In the genomic region with DNA sequence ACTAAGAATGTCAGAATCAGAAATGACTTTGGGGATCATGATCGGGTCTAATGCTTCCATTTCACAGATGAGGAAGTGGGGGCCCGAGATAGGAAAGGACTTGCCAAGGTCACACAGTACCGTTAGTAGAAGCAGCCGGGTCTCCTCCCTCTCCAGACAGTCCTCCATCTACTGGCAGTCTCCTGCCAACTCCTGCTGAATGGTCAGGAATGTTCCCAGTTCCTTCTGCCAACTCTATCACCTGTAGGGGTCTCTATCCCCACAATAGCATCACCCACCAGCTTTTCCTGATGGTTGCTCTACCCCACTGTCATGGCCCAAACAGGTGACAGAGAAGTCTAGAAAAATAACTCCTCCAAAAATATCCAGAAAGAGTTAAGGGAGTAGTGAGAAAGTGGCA, we compare ENCODE assay signal across 39 cellular contexts. TPM values are rescaled to one million over a fixed set of nuclear protein-coding genes. Genes with fewer than 3 reads are reported as not detected.
"Had no signal": no experiment of that assay in that cellular context is flagged by ENCODE, and none has a peak within 500 bp of the region (broad histone marks: within the 10 kb centered on the region; RNA-seq: fewer than 3 reads in every experiment).

No MANE protein-coding gene starts in this region.

- ATAC-seq: activated CD4-positive, alpha-beta T cell treated with anti-CD3 and anti-CD28 coated beads for 36 hours; activated CD4-positive, CD25-positive, alpha-beta regulatory T cell treated with anti-CD3 and anti-CD28 coated beads, Interleukin-2, amount 50 U/mL, for 24 hours; activated CD8-positive, alpha-beta memory T cell treated with anti-CD3 and anti-CD28 coated beads, Interleukin-2, amount 10 ng/mL, durations not matched to agents 7 days and 5 days; activated CD8-positive, alpha-beta T cell treated with anti-CD3 and anti-CD28 coated beads, Interleukin-2, amount 10 ng/mL, durations not matched to agents 7 days and 5 days; activated naive CD8-positive, alpha-beta T cell treated with anti-CD3 and anti-CD28 coated beads, Interleukin-2, amount 50 U/mL, for 24 hours had no signal

- H3K27me3 Mint-ChIP-seq: activated CD4-positive, alpha-beta T cell treated with anti-CD3 and anti-CD28 coated beads for 36 hours; activated naive CD4-positive, alpha-beta T cell treated with anti-CD3 and anti-CD28 coated beads, Interleukin-2, amount 50 U/mL, for 24 hours; activated naive CD8-positive, alpha-beta T cell treated with anti-CD3 and anti-CD28 coated beads, Interleukin-2, amount 50 U/mL, for 24 hours had no signal

- H3K27ac ChIP-seq: ascending aorta, cardiac muscle cell, VCaP had no signal

- FAIRE-seq: bronchial epithelial cell, TTC549 had no signal

- H3K9me3 Mint-ChIP-seq: activated naive CD4-positive, alpha-beta T cell treated with anti-CD3 and anti-CD28 coated beads, Interleukin-2, amount 50 U/mL, for 24 hours; central memory CD8-positive, alpha-beta T cell had no signal

- H3K36me3 ChIP-seq: ascending aorta, cardiac muscle cell had no signal

- H3K27me3 ChIP-seq: ascending aorta, cardiac muscle cell had no signal

- H3K4me1 ChIP-seq: ascending aorta had no signal

- H3K27ac Mint-ChIP-seq: activated CD4-positive, alpha-beta memory T cell treated with anti-CD3 and anti-CD28 coated beads, Interleukin-2, amount 10 ng/mL, durations not matched to agents 7 days and 5 days; activated CD4-positive, alpha-beta T cell treated with anti-CD3 and anti-CD28 coated beads for 36 hours; activated CD4-positive, alpha-beta T cell treated with anti-CD3 and anti-CD28 coated beads, Interleukin-2, amount 10 ng/mL, durations not matched to agents 7 days and 5 days; activated CD8-positive, alpha-beta memory T cell treated with anti-CD3 and anti-CD28 coated beads, Interleukin-2, amount 10 ng/mL, durations not matched to agents 7 days and 5 days; activated CD8-positive, alpha-beta T cell treated with anti-CD3 and anti-CD28 coated beads, Interleukin-2, amount 10 ng/mL, durations not matched to agents 7 days and 5 days; activated naive CD4-positive, alpha-beta T cell treated with anti-CD3 and anti-CD28 coated beads, Interleukin-2, amount 10 ng/mL, durations not matched to agents 7 days and 5 days; activated naive CD4-positive, alpha-beta T cell treated with anti-CD3 and anti-CD28 coated beads, Interleukin-2, amount 50 U/mL, for 24 hours; activated naive CD8-positive, alpha-beta T cell; activated naive CD8-positive, alpha-beta T cell treated with anti-CD3 and anti-CD28 coated beads, Interleukin-2, amount 10 ng/mL, durations not matched to agents 7 days and 5 days; activated naive CD8-positive, alpha-beta T cell treated with anti-CD3 and anti-CD28 coated beads, Interleukin-2, amount 50 U/mL, for 24 hours; activated T-cell treated with anti-CD3 and anti-CD28 coated beads, Interleukin-2, amount 50 U/mL, for 24 hours; activated T-helper 2 cell treated with anti-CD3 and anti-CD28 coated beads, Interferon-gamma antibody, Interleukin-2, Interleukin-4, amounts not matched to agents 10 μg/mL and 5 μg/mL and 100 μg/mL, durations not matched to agents 14 hours and 24 hours and 36 hours; brain; T-helper 1 cell treated with Interleukin-12 subunit alpha and Interleukin-12 subunit beta and Interleukin-4 antibody, amounts not matched to agents 30 μg/mL and 1 μg/mL, for 36 hours; T-helper 2 cell treated with Interferon-gamma antibody and Interleukin-4, amounts not matched to agents 5 μg/mL and 100 μg/mL, for 36 hours had no signal

- H3K4me1 Mint-ChIP-seq: activated CD4-positive, alpha-beta memory T cell treated with anti-CD3 and anti-CD28 coated beads, Interleukin-2, amount 10 ng/mL, durations not matched to agents 7 days and 5 days; activated CD4-positive, alpha-beta T cell treated with anti-CD3 and anti-CD28 coated beads for 36 hours; activated CD4-positive, alpha-beta T cell treated with anti-CD3 and anti-CD28 coated beads, Interleukin-2, amount 10 ng/mL, durations not matched to agents 7 days and 5 days; activated CD8-positive, alpha-beta memory T cell treated with anti-CD3 and anti-CD28 coated beads, Interleukin-2, amount 10 ng/mL, durations not matched to agents 7 days and 5 days; activated naive CD4-positive, alpha-beta T cell treated with anti-CD3 and anti-CD28 coated beads, Interleukin-2, amount 10 ng/mL, durations not matched to agents 7 days and 5 days; activated naive CD4-positive, alpha-beta T cell treated with anti-CD3 and anti-CD28 coated beads, Interleukin-2, amount 50 U/mL, for 24 hours; activated naive CD8-positive, alpha-beta T cell treated with anti-CD3 and anti-CD28 coated beads, Interleukin-2, amount 50 U/mL, for 24 hours; brain; central memory CD8-positive, alpha-beta T cell had no signal

- H3K4me3 Mint-ChIP-seq: activated CD4-positive, alpha-beta memory T cell treated with anti-CD3 and anti-CD28 coated beads, Interleukin-2, amount 10 ng/mL, durations not matched to agents 7 days and 5 days; activated CD4-positive, alpha-beta T cell treated with anti-CD3 and anti-CD28 coated beads for 36 hours; activated CD4-positive, alpha-beta T cell treated with anti-CD3 and anti-CD28 coated beads, Interleukin-2, amount 10 ng/mL, durations not matched to agents 7 days and 5 days; activated CD8-positive, alpha-beta memory T cell treated with anti-CD3 and anti-CD28 coated beads, Interleukin-2, amount 10 ng/mL, durations not matched to agents 7 days and 5 days; activated CD8-positive, alpha-beta T cell treated with anti-CD3 and anti-CD28 coated beads, Interleukin-2, amount 10 ng/mL, durations not matched to agents 7 days and 5 days; activated naive CD4-positive, alpha-beta T cell treated with anti-CD3 and anti-CD28 coated beads, Interleukin-2, amount 10 ng/mL, durations not matched to agents 7 days and 5 days; activated naive CD4-positive, alpha-beta T cell treated with anti-CD3 and anti-CD28 coated beads, Interleukin-2, amount 50 U/mL, for 24 hours; activated naive CD8-positive, alpha-beta T cell; activated naive CD8-positive, alpha-beta T cell treated with anti-CD3 and anti-CD28 coated beads, Interleukin-2, amount 10 ng/mL, durations not matched to agents 7 days and 5 days; activated naive CD8-positive, alpha-beta T cell treated with anti-CD3 and anti-CD28 coated beads, Interleukin-2, amount 50 U/mL, for 24 hours; activated T-cell treated with anti-CD3 and anti-CD28 coated beads, Interleukin-2, amount 50 U/mL, for 24 hours; brain; central memory CD8-positive, alpha-beta T cell; T-helper 1 cell treated with Interleukin-12 subunit alpha and Interleukin-12 subunit beta and Interleukin-4 antibody, amounts not matched to agents 30 μg/mL and 1 μg/mL, for 36 hours; T-helper 2 cell treated with Interferon-gamma antibody and Interleukin-4, amounts not matched to agents 5 μg/mL and 100 μg/mL, for 36 hours had no signal

- H3K36me3 Mint-ChIP-seq: activated naive CD4-positive, alpha-beta T cell treated with anti-CD3 and anti-CD28 coated beads, Interleukin-2, amount 10 ng/mL, durations not matched to agents 7 days and 5 days; activated naive CD4-positive, alpha-beta T cell treated with anti-CD3 and anti-CD28 coated beads, Interleukin-2, amount 50 U/mL, for 24 hours; activated naive CD8-positive, alpha-beta T cell treated with anti-CD3 and anti-CD28 coated beads, Interleukin-2, amount 10 ng/mL, durations not matched to agents 7 days and 5 days; brain had no signal

- H3K4me3 ChIP-seq: ascending aorta, cardiac muscle cell had no signal

- DNase-seq: activated CD4-positive, alpha-beta memory T cell treated with anti-CD3 and anti-CD28 coated beads, Interleukin-2, amount 10 ng/mL, durations not matched to agents 7 days and 5 days; activated CD4-positive, alpha-beta T cell treated with anti-CD3 and anti-CD28 coated beads for 1 hour; activated CD4-positive, alpha-beta T cell treated with anti-CD3 and anti-CD28 coated beads for 36 hours; activated CD4-positive, alpha-beta T cell treated with anti-CD3 and anti-CD28 coated beads for 48 hours; activated CD4-positive, alpha-beta T cell treated with anti-CD3 and anti-CD28 coated beads, Interleukin-2, amount 10 ng/mL, durations not matched to agents 7 days and 5 days; activated CD4-positive, alpha-beta T cell treated with anti-CD3 and anti-CD28 coated beads, Interleukin-2, amount 50 U/mL, for 48 hours; activated CD4-positive, CD25-positive, alpha-beta regulatory T cell; activated CD8-positive, alpha-beta memory T cell treated with anti-CD3 and anti-CD28 coated beads for 24 hours; activated CD8-positive, alpha-beta memory T cell treated with anti-CD3 and anti-CD28 coated beads, Interleukin-2, amount 10 ng/mL, durations not matched to agents 7 days and 5 days; activated CD8-positive, alpha-beta memory T cell treated with anti-CD3 and anti-CD28 coated beads, Interleukin-2, amount 50 U/mL, for 48 hours; activated CD8-positive, alpha-beta T cell treated with anti-CD3 and anti-CD28 coated beads, Interleukin-2, amount 10 ng/mL, durations not matched to agents 7 days and 5 days; activated effector memory CD4-positive, alpha-beta T cell treated with Interleukin-2 at 50 U/mL for 16 hours; activated gamma-delta T cell; activated naive CD4-positive, alpha-beta T cell treated with anti-CD3 and anti-CD28 coated beads, Interleukin-2, amount 10 ng/mL, durations not matched to agents 7 days and 5 days; activated naive CD4-positive, alpha-beta T cell treated with Interleukin-2 at 50 U/mL for 16 hours; activated naive CD8-positive, alpha-beta T cell treated with anti-CD3 and anti-CD28 coated beads, Interleukin-2, amount 10 ng/mL, durations not matched to agents 7 days and 5 days; activated naive CD8-positive, alpha-beta T cell treated with anti-CD3 and anti-CD28 coated beads, Interleukin-2, amount 50 U/mL, for 24 hours; activated T-cell treated with anti-CD3 and anti-CD28 coated beads, Interleukin-2, amount 50 U/mL, for 24 hours; activated T-cell treated with anti-CD3 and anti-CD28 coated beads, Interleukin-2, amount 50 U/mL, for 48 hours; amygdala; anterior cingulate cortex; caudate nucleus; SW 1271; T-helper 1 cell; T-helper 2 cell; T-helper 9 cell had no signal

RNA-seq across cellular contexts. Expression of gene MS4A10, which starts 32.9 kb away (rescaled TPM):
- total RNA-seq: activated CD4-positive, alpha-beta memory T cell treated with anti-CD3 and anti-CD28 coated beads, Interleukin-2, amount 10 ng/mL, durations not matched to agents 7 days and 5 days; activated CD4-positive, alpha-beta T cell treated with anti-CD3 and anti-CD28 coated beads for 36 hours; activated CD4-positive, alpha-beta T cell treated with anti-CD3 and anti-CD28 coated beads, Interleukin-2, amount 10 ng/mL, durations not matched to agents 7 days and 5 days; activated CD8-positive, alpha-beta memory T cell treated with anti-CD3 and anti-CD28 coated beads, Interleukin-2, amount 10 ng/mL, durations not matched to agents 7 days and 5 days; activated CD8-positive, alpha-beta T cell treated with anti-CD3 and anti-CD28 coated beads, Interleukin-2, amount 10 ng/mL, durations not matched to agents 7 days and 5 days; activated naive CD8-positive, alpha-beta T cell treated with anti-CD3 and anti-CD28 coated beads, Interleukin-2, amount 10 ng/mL, durations not matched to agents 7 days and 5 days; activated T-helper 2 cell treated with anti-CD3 and anti-CD28 coated beads, Interferon-gamma antibody, Interleukin-2, Interleukin-4, amounts not matched to agents 10 μg/mL and 5 μg/mL and 100 μg/mL, durations not matched to agents 14 hours and 24 hours and 36 hours; ascending aorta; bronchial epithelial cell; cardiac muscle cell had no signal
- polyA plus RNA-seq: cardiac muscle cell had no signal

RNA-seq across cellular contexts. Expression of gene PTGDR2, which starts 37.7 kb away (rescaled TPM):
- total RNA-seq: ascending aorta, bronchial epithelial cell had no signal

RNA-seq across cellular contexts. Expression of gene ZP1, which starts 49.3 kb away (rescaled TPM):
- total RNA-seq: activated CD4-positive, alpha-beta T cell treated with anti-CD3 and anti-CD28 coated beads for 36 hours; activated CD4-positive, alpha-beta T cell treated with anti-CD3 and anti-CD28 coated beads, Interleukin-2, amount 10 ng/mL, durations not matched to agents 7 days and 5 days; activated CD8-positive, alpha-beta memory T cell treated with anti-CD3 and anti-CD28 coated beads, Interleukin-2, amount 10 ng/mL, durations not matched to agents 7 days and 5 days; activated T-helper 2 cell treated with anti-CD3 and anti-CD28 coated beads, Interferon-gamma antibody, Interleukin-2, Interleukin-4, amounts not matched to agents 10 μg/mL and 5 μg/mL and 100 μg/mL, durations not matched to agents 14 hours and 24 hours and 36 hours; ascending aorta; bronchial epithelial cell; cardiac muscle cell had no signal
